ENCODE assay signal across 8 cellular contexts in the genomic region with DNA sequence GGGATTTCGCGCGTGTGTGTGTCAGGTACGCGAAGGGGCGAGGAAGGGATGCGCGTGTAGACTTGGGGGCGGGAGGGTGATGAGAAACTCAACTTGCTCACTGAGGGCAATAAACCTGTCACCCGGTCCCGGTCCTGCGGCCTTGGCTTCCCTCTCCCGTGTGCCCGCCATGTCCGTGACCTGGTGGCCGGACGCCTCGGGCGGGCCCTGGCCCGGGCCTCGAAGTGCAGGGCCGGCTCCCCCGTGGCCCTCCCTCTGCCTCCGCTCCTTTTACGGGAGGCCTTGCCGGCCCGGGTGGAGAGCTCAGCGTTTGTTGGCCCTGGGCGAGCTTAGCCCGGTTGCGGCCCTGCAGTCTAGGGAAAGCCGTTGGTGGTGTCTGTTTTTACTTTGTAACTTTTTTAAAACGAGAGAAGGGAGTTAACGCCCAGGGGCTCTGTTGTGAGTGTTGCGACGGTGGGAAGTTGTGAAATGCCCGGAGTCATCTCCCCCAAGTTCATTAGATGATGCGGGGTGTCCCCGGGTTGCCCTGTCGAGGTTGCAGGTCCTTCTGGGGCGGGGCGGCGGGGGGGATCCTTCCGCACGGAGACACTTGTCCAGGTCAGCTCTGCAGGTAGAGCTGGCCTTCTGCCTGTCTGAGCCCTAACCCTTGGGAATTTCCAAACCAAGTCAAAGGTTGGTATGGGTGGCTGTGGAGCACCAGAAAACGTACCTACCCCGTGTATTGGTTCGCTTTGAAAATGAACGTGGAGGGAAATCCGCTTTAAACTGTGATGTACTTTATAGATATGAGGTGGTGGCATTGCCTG. TPM values are rescaled to one million over a fixed set of nuclear protein-coding genes. Genes with fewer than 3 reads are reported as not detected.
DNase-seq lines count a peak whose midpoint lies in the region; ATAC-seq, FAIRE-seq and TF ChIP-seq lines count a peak whose summit lies in the region.

No MANE protein-coding gene starts in this region.

- H3K36me3 ChIP-seq in muscle layer of colon (ENCODE audit: insufficient read depth, low read length) (no peaks in the 10 kb centered on the region), suprapubic skin (no peaks in the 10 kb centered on the region)

- H3K9me3 ChIP-seq in muscle layer of colon (ENCODE audit: low read length) (no peaks in the 10 kb centered on the region), suprapubic skin (no peaks in the 10 kb centered on the region)

- H3K36me3 Mint-ChIP-seq in activated T-cell treated with anti-CD3 and anti-CD28 coated beads, Interleukin-2, amount 50 U/mL, for 24 hours (ENCODE audit: low read depth) = peaks cover 46% of the 10 kb centered on the region

- DNase-seq in GM12892 (ENCODE audit: insufficient read length) (no peak), NCI-H345 (lab: John Stamatoyannopoulos, UW) (peak; percentile 37), erythroblast (lab: John Stamatoyannopoulos, UW) (peak; percentile 83 to 90), suprapubic skin (ENCODE audit: low spot score in 2 of 2) (peak; percentile 81), midbrain (lab: John Stamatoyannopoulos, UW) (no peak)
- DNase-seq in activated T-cell treated with anti-CD3 and anti-CD28 coated beads, Interleukin-2, amount 50 U/mL, for 24 hours = peak; percentile 69

- no peaks in the 10 kb centered on the region for H3K27me3 Mint-ChIP-seq in activated T-cell treated with anti-CD3 and anti-CD28 coated beads, Interleukin-2, amount 50 U/mL, for 24 hours

- H3K9ac ChIP-seq in muscle layer of colon (ENCODE audit: low read length) = peak overlapping the region; percentile 89

- no peak for TF ChIP-seq EP300 in suprapubic skin (IDR thresholded peaks at IDR 0.05)

- no peak for TF ChIP-seq CTCF in suprapubic skin (IDR thresholded peaks at IDR 0.05)

- FAIRE-seq in GM12892 (lab: Jason Lieb, UNC) = peak; percentile 54

- H3K4me1 ChIP-seq in muscle layer of colon (ENCODE audit: insufficient read depth, low read length) (peaks cover 26% of the 10 kb centered on the region), suprapubic skin (peaks cover 25% of the 10 kb centered on the region)

- WGBS in suprapubic skin = 1% methylated on average over 34 of the region's 50 CpGs

- ATAC-seq in HG02642 (IDR thresholded peaks at IDR 0.05; ENCODE audit: poor library complexity, unreplicated experiment) = peak; percentile 4

- H3K27me3 ChIP-seq in muscle layer of colon (ENCODE audit: control insufficient read depth in 1 of 2, insufficient read depth in 2 of 2, low read length in 2 of 2) (no peaks in the 10 kb centered on the region), suprapubic skin (no peaks in the 10 kb centered on the region)

- H3K4me1 Mint-ChIP-seq in activated T-cell treated with anti-CD3 and anti-CD28 coated beads, Interleukin-2, amount 50 U/mL, for 24 hours (ENCODE audit: low read depth) = peaks cover 43% of the 10 kb centered on the region

- H3K4me3 ChIP-seq in muscle layer of colon (ENCODE audit: low read depth in 1 of 2, low read length in 2 of 2) (peak overlapping the region; percentile 79 to 88), suprapubic skin (peak overlapping the region; percentile 91)

- peak overlapping the region; percentile 97 for H3K4me3 Mint-ChIP-seq in activated T-cell treated with anti-CD3 and anti-CD28 coated beads, Interleukin-2, amount 50 U/mL, for 24 hours

- peak overlapping the region; percentile 96 for H3K27ac ChIP-seq in muscle layer of colon (ENCODE audit: low read depth, low read length)
- H3K27ac ChIP-seq in suprapubic skin = peak overlapping the region; percentile 99

- peaks cover 2% of the 10 kb centered on the region for H3K9me3 Mint-ChIP-seq in activated T-cell treated with anti-CD3 and anti-CD28 coated beads, Interleukin-2, amount 50 U/mL, for 24 hours

- TF ChIP-seq POLR2A in GM12892 (IDR thresholded peaks at IDR 0.05; ENCODE audit: low read depth, low read length) (no peak), erythroblast (IDR thresholded peaks at IDR 0.05; ENCODE audit: low read length) (no peak), suprapubic skin (IDR thresholded peaks at IDR 0.05) (no peak)

- peak overlapping the region; percentile 97 for H3K27ac Mint-ChIP-seq in activated T-cell treated with anti-CD3 and anti-CD28 coated beads, Interleukin-2, amount 50 U/mL, for 24 hours

RNA-seq across cellular contexts. Expression of gene SMCHD1, which starts 0.9 kb away (rescaled TPM):
- 39.8 TPM for polyA plus RNA-seq in GM12892 (2012; ENCODE audit: missing spikeins)
- total RNA-seq in suprapubic skin = 100 to 1,000 TPM in 1 of 4 donors, 10 to 100 TPM in 3; 35.5 to 126 (median 41.3) TPM

Comparison
In these comparisons a context has a peak if more than half of its experiments do, and no peak if none do; other contexts are left out.
1. DNase-seq: peak in NCI-H345 (single experiment), activated T-cell treated with anti-CD3 and anti-CD28 coated beads, Interleukin-2, amount 50 U/mL, for 24 hours (single experiment), erythroblast (2 of 2) and suprapubic skin (2 of 2); none in GM12892 (single experiment) and midbrain (single experiment).